Comparison of ENCODE assay signal across 2 cellular contexts in the genomic region with DNA sequence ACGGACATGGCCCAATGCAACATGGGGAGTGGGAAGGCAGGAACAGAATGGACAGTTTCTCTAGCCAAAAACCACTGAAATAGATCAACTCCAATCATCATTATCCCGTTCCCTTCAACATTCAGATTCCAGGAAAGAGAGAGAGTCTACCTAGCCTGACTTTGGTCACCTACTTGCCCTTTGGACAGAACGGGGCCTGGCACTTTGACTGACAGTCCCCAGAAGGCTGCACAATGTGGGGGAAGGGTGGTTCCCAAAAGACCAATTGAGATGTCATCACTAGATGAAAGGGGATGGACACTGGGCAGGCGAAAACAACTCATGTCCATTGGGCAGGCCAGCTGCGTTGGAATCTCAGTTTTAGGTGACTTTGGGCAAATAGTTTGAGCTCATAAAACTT.
TF ChIP-seq lines count a peak whose summit lies in the region.

No MANE protein-coding gene starts in this region.

TF ChIP-seq in GM23338, 12 proteins besides CTCF, POLR2A, EP300 and RAD21:
- TF ChIP-seq, protein P1, sequence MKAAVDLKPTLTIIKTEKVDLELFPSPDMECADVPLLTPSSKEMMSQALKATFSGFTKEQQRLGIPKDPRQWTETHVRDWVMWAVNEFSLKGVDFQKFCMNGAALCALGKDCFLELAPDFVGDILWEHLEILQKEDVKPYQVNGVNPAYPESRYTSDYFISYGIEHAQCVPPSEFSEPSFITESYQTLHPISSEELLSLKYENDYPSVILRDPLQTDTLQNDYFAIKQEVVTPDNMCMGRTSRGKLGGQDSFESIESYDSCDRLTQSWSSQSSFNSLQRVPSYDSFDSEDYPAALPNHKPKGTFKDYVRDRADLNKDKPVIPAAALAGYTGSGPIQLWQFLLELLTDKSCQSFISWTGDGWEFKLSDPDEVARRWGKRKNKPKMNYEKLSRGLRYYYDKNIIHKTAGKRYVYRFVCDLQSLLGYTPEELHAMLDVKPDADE (IDR thresholded peaks at IDR 0.05) = no peak
TF ChIP-seq in GM23338: peak in this region for 0.

TF ChIP-seq in H1, 55 proteins besides CTCF, POLR2A, EP300 and RAD21:
- TF ChIP-seq CTBP2 (IDR thresholded peaks at IDR 0.05; ENCODE audit: borderline replicate concordance, insufficient read depth, insufficient read length, low read length) (no peak), CEBPB (IDR thresholded peaks at IDR 0.05; ENCODE audit: low read depth, low read length) (no peak), HDAC2 (IDR thresholded peaks at IDR 0.05; ENCODE audit: borderline replicate concordance in 1 of 2, low read depth in 2 of 2, low read length in 2 of 2) (no peak), SP2 (IDR thresholded peaks at IDR 0.05; ENCODE audit: low read length) (no peak), ZNF274 (IDR thresholded peaks at IDR 0.05; ENCODE audit: borderline replicate concordance, extremely low read depth, low read length) (no peak), TCF12 (IDR thresholded peaks at IDR 0.05; ENCODE audit: low read depth, low read length) (no peak), TAF7 (optimal IDR thresholded peaks at IDR 0.05; ENCODE audit: borderline replicate concordance, low read depth, low read length) (no peak), CREB1 (IDR thresholded peaks at IDR 0.05) (no peak), SUZ12 (IDR thresholded peaks at IDR 0.05; ENCODE audit: low read length) (no peak), EZH2 (IDR thresholded peaks at IDR 0.05; ENCODE audit: low read depth, low read length, severe bottlenecking) (no peak)
- TF ChIP-seq, protein P2, sequence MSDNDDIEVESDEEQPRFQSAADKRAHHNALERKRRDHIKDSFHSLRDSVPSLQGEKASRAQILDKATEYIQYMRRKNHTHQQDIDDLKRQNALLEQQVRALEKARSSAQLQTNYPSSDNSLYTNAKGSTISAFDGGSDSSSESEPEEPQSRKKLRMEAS (IDR thresholded peaks at IDR 0.05) = no peak
TF ChIP-seq in H1: peak in this region for 0.
